In the genomic region with DNA sequence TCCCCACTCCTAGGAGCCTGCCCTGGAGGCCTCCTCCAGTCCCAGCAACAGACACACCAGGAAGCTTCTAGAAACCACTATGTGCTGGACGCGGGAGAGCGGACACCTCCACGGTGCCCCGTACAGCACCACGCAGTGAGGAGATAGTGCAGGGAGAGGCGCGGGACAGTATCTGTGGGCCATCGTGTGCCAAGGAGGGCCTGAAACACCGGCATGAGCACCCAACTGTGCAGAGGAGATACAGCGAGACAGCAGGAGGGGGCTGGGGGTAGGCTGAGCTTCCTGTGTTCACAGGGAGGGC, we compare ENCODE assay signal across 17 cellular contexts.
"Had no signal": no experiment of that assay in that cellular context is flagged by ENCODE, and none has a peak within 500 bp of the region (broad histone marks: within the 10 kb centered on the region; RNA-seq: fewer than 3 reads in every experiment).

No MANE protein-coding gene starts in this region.

- H3K9me3 Mint-ChIP-seq: activated naive CD8-positive, alpha-beta T cell treated with anti-CD3 and anti-CD28 coated beads, Interleukin-2, amount 10 ng/mL, durations not matched to agents 7 days and 5 days; mesothelial cell of epicardium; nephron; T-helper 1 cell treated with Interleukin-12 subunit alpha and Interleukin-12 subunit beta and Interleukin-4 antibody, amounts not matched to agents 30 μg/mL and 1 μg/mL, for 36 hours had no signal

- DNase-seq: activated CD4-positive, alpha-beta T cell treated with anti-CD3 and anti-CD28 coated beads, Interleukin-2, amount 50 U/mL, for 1 hour; activated CD4-positive, CD25-positive, alpha-beta regulatory T cell treated with anti-CD3 and anti-CD28 coated beads, Interleukin-2, amount 50 U/mL, for 72 hours; activated CD8-positive, alpha-beta memory T cell treated with anti-CD3 and anti-CD28 coated beads for 24 hours; activated CD8-positive, alpha-beta memory T cell treated with anti-CD3 and anti-CD28 coated beads, Interleukin-2, amount 50 U/mL, for 48 hours; activated gamma-delta T cell; activated naive CD8-positive, alpha-beta T cell treated with anti-CD3 and anti-CD28 coated beads, Interleukin-2, amount 10 ng/mL, durations not matched to agents 7 days and 5 days; anterior cingulate cortex; cortex of kidney; head of caudate nucleus; occipital lobe; spleen; stimulated activated CD4-positive, alpha-beta T cell treated with anti-CD3 and anti-CD28 coated beads, Interleukin-4, amount 100 ng/mL, for 4 hours; stimulated activated naive CD4-positive, alpha-beta T cell had no signal

- H3K4me3 Mint-ChIP-seq: activated naive CD8-positive, alpha-beta T cell treated with anti-CD3 and anti-CD28 coated beads, Interleukin-2, amount 10 ng/mL, durations not matched to agents 7 days and 5 days; mesothelial cell of epicardium; nephron; T-helper 1 cell treated with Interleukin-12 subunit alpha and Interleukin-12 subunit beta and Interleukin-4 antibody, amounts not matched to agents 30 μg/mL and 1 μg/mL, for 36 hours had no signal

- H3K27ac Mint-ChIP-seq: activated naive CD8-positive, alpha-beta T cell treated with anti-CD3 and anti-CD28 coated beads, Interleukin-2, amount 10 ng/mL, durations not matched to agents 7 days and 5 days; mesothelial cell of epicardium; nephron; T-helper 1 cell treated with Interleukin-12 subunit alpha and Interleukin-12 subunit beta and Interleukin-4 antibody, amounts not matched to agents 30 μg/mL and 1 μg/mL, for 36 hours had no signal

- H3K27ac ChIP-seq: spleen had no signal

- ATAC-seq: left lobe of liver had no signal

- H3K4me1 Mint-ChIP-seq: activated naive CD8-positive, alpha-beta T cell treated with anti-CD3 and anti-CD28 coated beads, Interleukin-2, amount 10 ng/mL, durations not matched to agents 7 days and 5 days; mesothelial cell of epicardium; nephron had no signal

- H3K27me3 Mint-ChIP-seq: activated naive CD8-positive, alpha-beta T cell treated with anti-CD3 and anti-CD28 coated beads, Interleukin-2, amount 10 ng/mL, durations not matched to agents 7 days and 5 days had no signal

- H3K9me3 ChIP-seq: spleen had no signal

- H3K4me1 ChIP-seq: spleen had no signal

- H3K4me3 ChIP-seq: spleen had no signal

- H3K27me3 ChIP-seq: spleen had no signal
